In genomic region chr18:70358105-70358406, GRCh38 we compare ENCODE assay signal across 7 cellular contexts.
DNase-seq lines count a peak whose midpoint lies in the region; ATAC-seq, FAIRE-seq and TF ChIP-seq lines count a peak whose summit lies in the region.
"Not testable (repeated sequence)": the region's sequence is repeated elsewhere in the genome, so short reads cannot be mapped to it uniquely, and the experiment has no call there.

No MANE protein-coding gene starts in this region.

- ATAC-seq in GM21360 (IDR thresholded peaks at IDR 0.05; ENCODE audit: unreplicated experiment) (peak; percentile 85), HG02798 (IDR thresholded peaks at IDR 0.05; ENCODE audit: poor library complexity, unreplicated experiment) (peak; percentile 82), HG03558 (IDR thresholded peaks at IDR 0.05; ENCODE audit: extremely low read depth, unreplicated experiment) (peak; percentile 74), RWPE2 (ENCODE audit: low read depth) (peak; percentile 75)

- not testable (repeated sequence) for H3K9me3 ChIP-seq in RWPE2 (ENCODE audit: severe bottlenecking); endothelial cell of umbilical vein (replicated peaks; ENCODE audit: control insufficient read depth, insufficient read depth, low read length); mesodermal cell (ENCODE audit: control insufficient read depth, low read length)

- not testable (repeated sequence) for BruUV-seq in endothelial cell of umbilical vein (replicated peaks; lab: Mats Ljungman, UMichigan)

- POLR2A ChIA-PET in endothelial cell of umbilical vein (lab: Charles Lee) = not testable (repeated sequence)

- H4K20me1 ChIP-seq in endothelial cell of umbilical vein (replicated peaks; ENCODE audit: control insufficient read depth, extremely low read depth, insufficient read depth, low read length) = not testable (repeated sequence)

- not testable (repeated sequence) for H3K27me3 ChIP-seq in RWPE2 (ENCODE audit: insufficient read depth, poor library complexity, severe bottlenecking); endothelial cell of umbilical vein (ENCODE audit: control insufficient read depth in 2 of 2, insufficient read depth in 2 of 2, low read length in 2 of 2)

- H3K79me2 ChIP-seq in endothelial cell of umbilical vein (ENCODE audit: control insufficient read depth, insufficient read depth, low read length) = not testable (repeated sequence)

- H3K4me1 ChIP-seq in RWPE2 (ENCODE audit: insufficient read depth, poor library complexity, severe bottlenecking) = peaks cover 24% of the 10 kb centered on the region
- not testable (repeated sequence) for H3K4me1 ChIP-seq in endothelial cell of umbilical vein (ENCODE audit: control insufficient read depth, extremely low read depth, insufficient read depth, low read length); mesodermal cell (ENCODE audit: control insufficient read depth, insufficient read depth, low read length, poor library complexity, severe bottlenecking)

- intact Hi-C loops in endothelial cell of umbilical vein (cut with micrococcal nuclease) = loop anchor here (1.0 to 5.0 kb wide), 2 partner anchors 64 to 71 kb away; partner anchors contain the start of gene SOCS6

- dilution Hi-C loops in endothelial cell of umbilical vein (cut with MboI; ENCODE audit: extremely low pct_ligation_motif_present, low sequenced_read_pairs) = not testable (repeated sequence)

- H2AFZ ChIP-seq in endothelial cell of umbilical vein (ENCODE audit: low read depth, low read length) = not testable (repeated sequence)

- not testable (repeated sequence) for TF ChIP-seq CTCF in RWPE2 (IDR thresholded peaks at IDR 0.05; ENCODE audit: poor library complexity, severe bottlenecking); endothelial cell of umbilical vein (IDR thresholded peaks at IDR 0.05; ENCODE audit: extremely low read depth in 1 of 2, insufficient read depth in 1 of 2, low read depth in 1 of 2, low read length in 2 of 2)

- FAIRE-seq in GM12892 (lab: Jason Lieb, UNC) = peak; percentile 46
- peak; percentile 85 for FAIRE-seq in endothelial cell of umbilical vein (lab: Jason Lieb, UNC)

- H3K9me1 ChIP-seq in endothelial cell of umbilical vein (replicated peaks; ENCODE audit: control insufficient read depth, extremely low read depth, insufficient read depth, low read length) = not testable (repeated sequence)

- not testable (repeated sequence) for H3K9ac ChIP-seq in endothelial cell of umbilical vein (replicated peaks; ENCODE audit: extremely low read depth, insufficient read depth, low read length)

- not testable (repeated sequence) for H3K4me3 ChIP-seq in RWPE2 (ENCODE audit: severe bottlenecking); endothelial cell of umbilical vein (replicated peaks in 1 of 3; ENCODE audit: insufficient read depth in 1 of 3, low read depth in 1 of 3, low read length in 3 of 3); mesodermal cell (ENCODE audit: extremely low read depth, insufficient read depth, low read length, poor library complexity, severe bottlenecking)

- TF ChIP-seq POLR2A in GM12892 (IDR thresholded peaks at IDR 0.05; ENCODE audit: low read depth, low read length); endothelial cell of umbilical vein (IDR thresholded peaks at IDR 0.05; ENCODE audit: low read depth, low read length): not testable (repeated sequence)

- H3K27ac ChIP-seq in RWPE2 (ENCODE audit: poor library complexity, severe bottlenecking) (peak overlapping the region; percentile 94), endothelial cell of umbilical vein (ENCODE audit: insufficient read depth, low read depth, low read length) (peak overlapping the region; percentile 43), mesodermal cell (ENCODE audit: low read depth, low read length, severe bottlenecking) (peak overlapping the region; percentile 19)

- WGBS in mesodermal cell (ENCODE audit: insufficient coverage in 2 of 2), 2 experiments = 85 to 90% methylated on average over 4 to 5 of the region's 5 CpGs

- DNase-seq in GM12892 (ENCODE audit: insufficient read length); RWPE2 (ENCODE audit: low spot score): not testable (repeated sequence)
- peak; percentile 30 for DNase-seq in endothelial cell of umbilical vein (ENCODE audit: low read depth, low spot score)

- H3K36me3 ChIP-seq in RWPE2 (ENCODE audit: low read depth); endothelial cell of umbilical vein (ENCODE audit: control insufficient read depth in 2 of 2, extremely low read depth in 1 of 2, insufficient read depth in 2 of 2, low read length in 2 of 2); mesodermal cell (ENCODE audit: control insufficient read depth, insufficient read depth, low read length): not testable (repeated sequence)

- H3K4me2 ChIP-seq in endothelial cell of umbilical vein (ENCODE audit: insufficient read depth, low read length) = peak overlapping the region; percentile 28

- CTCF ChIA-PET in endothelial cell of umbilical vein (lab: Charles Lee) = interaction anchor here (0.8 to 1.0 kb wide), 4 partner anchors 76 to 214 kb away, joined by 3 to 5 read pairs (median 4); no protein-coding TSS in a partner anchor

TF ChIP-seq in endothelial cell of umbilical vein, 7 proteins besides CTCF, POLR2A, EP300 and RAD21:
- TF ChIP-seq JUN (IDR thresholded peaks at IDR 0.05; ENCODE audit: borderline replicate concordance, insufficient read depth, insufficient read length, low read depth) = peak; percentile 14
- peak; percentile 27 for TF ChIP-seq FOS (IDR thresholded peaks at IDR 0.05; ENCODE audit: borderline replicate concordance, insufficient read depth, low read length)
TF ChIP-seq in endothelial cell of umbilical vein: peak in this region for 2; not testable (repeated sequence) for 5.

Comparison
In these comparisons a context has a peak if more than half of its experiments do, and no peak if none do; other contexts are left out.
1. H3K27ac ChIP-seq: peak in every context shown above with its lines; median percentile 94 in RWPE2; 43 in endothelial cell of umbilical vein; 19 in mesodermal cell.